Comparison of ENCODE assay signal across 22 cellular contexts in the genomic region with DNA sequence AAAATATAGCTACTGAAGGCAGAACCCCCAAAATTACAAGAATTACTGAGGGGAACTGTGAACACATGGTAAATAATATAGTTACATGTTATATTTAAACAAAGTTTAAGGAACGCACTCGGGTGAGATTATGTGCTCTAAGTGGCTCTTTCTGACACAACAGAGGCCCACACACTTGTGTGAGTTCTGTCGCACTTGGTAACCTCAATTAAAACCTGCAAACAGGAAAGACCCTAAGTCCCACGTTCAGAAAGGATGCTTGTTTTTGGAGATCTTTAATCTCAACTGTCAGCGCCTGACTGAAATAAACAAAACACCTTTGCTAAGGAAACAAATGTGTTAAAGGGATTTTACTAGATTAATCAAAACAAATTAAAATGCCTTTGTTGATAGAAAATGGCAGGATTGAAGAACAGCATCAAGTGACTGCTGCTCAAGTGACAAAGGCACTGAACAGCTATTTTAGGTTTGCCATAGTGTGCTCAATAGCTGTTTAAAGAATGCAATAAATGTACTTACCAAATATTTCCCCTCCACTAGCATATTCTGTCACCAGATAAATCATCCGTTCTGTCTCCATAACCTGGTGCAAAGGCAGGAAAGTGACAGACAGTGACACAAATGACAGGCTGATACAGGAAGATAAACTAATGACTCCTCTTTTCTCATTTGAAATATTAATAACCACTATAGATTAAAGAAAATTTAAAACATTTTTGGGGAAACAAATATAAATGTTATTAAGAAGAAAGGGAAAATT.
DNase-seq lines count a peak whose midpoint lies in the region; ATAC-seq, FAIRE-seq and TF ChIP-seq lines count a peak whose summit lies in the region.
"Had no signal": no experiment of that assay in that cellular context is flagged by ENCODE, and none has a peak within 500 bp of the region (broad histone marks: within the 10 kb centered on the region; RNA-seq: fewer than 3 reads in every experiment).

No MANE protein-coding gene starts in this region.

- peak overlapping the region; percentile 44 to 95 (median 88) for H3K27ac Mint-ChIP-seq in CD8-positive, alpha-beta memory T cell
- peak overlapping the region; percentile 87 to 92 for H3K27ac Mint-ChIP-seq in natural killer cell
- H3K27ac Mint-ChIP-seq: HFFc6 had no signal

- peaks cover 13% of the 10 kb centered on the region for H3K36me3 ChIP-seq in CD8-positive, alpha-beta memory T cell (ENCODE audit: insufficient read depth, low read length)
- H3K36me3 ChIP-seq in K562 (ENCODE audit: control insufficient read depth, insufficient read depth, low read length) (peaks cover 43% of the 10 kb centered on the region), left lung (peaks cover 0 to 36% of the 10 kb centered on the region in 2 donors)

- ATAC-seq in K562 (no peak), natural killer cell (peak; percentile 76 to 87 (median 87)), HG03135 (IDR thresholded peaks at IDR 0.05; ENCODE audit: unreplicated experiment) (no peak), HG02571 (IDR thresholded peaks at IDR 0.05; ENCODE audit: unreplicated experiment) (no peak), left lung (no peak)

- no peak overlapping the region for H3K9ac ChIP-seq in K562 (ENCODE audit: insufficient read depth in 1 of 2, low read depth in 2 of 2, low read length in 2 of 2)
- H3K9ac ChIP-seq: BLaER1 treated with 17β-estradiol and CSF1 and Interleukin-3, amounts not matched to agents 10 nM and 100 nM had no signal

- POLR2A ChIA-PET in CD8-positive, alpha-beta memory T cell (lab: Charles Lee) = interaction anchor here (0.7 kb wide), 1 partner anchor 366 kb away, joined by 4 read pairs; no protein-coding TSS in a partner anchor
- POLR2A ChIA-PET in HEK293T (lab: Yijun Ruan, JAX) = no interaction called here
- POLR2A ChIA-PET in K562 (lab: Yijun Ruan, JAX) = interaction anchor here (0.5 kb wide), 1 partner anchor 19 kb away, joined by 3 read pairs; no protein-coding TSS in a partner anchor

- no peaks in the 10 kb centered on the region for H4K20me1 ChIP-seq in K562 (replicated peaks; ENCODE audit: control insufficient read depth, insufficient read depth, low read length)

- no peak for TF ChIP-seq CTCF in K562 (IDR thresholded peaks at IDR 0.05 in 2 of 3, conservative IDR thresholded peaks at IDR 0.05 in 1 of 3; ENCODE audit: insufficient read depth in 2 of 3, low read depth in 1 of 3, low read length in 3 of 3)
- TF ChIP-seq CTCF in natural killer cell (IDR thresholded peaks at IDR 0.05) = no peak
- no peak for TF ChIP-seq CTCF in left lung (IDR thresholded peaks at IDR 0.05)

- no peaks in the 10 kb centered on the region for H3K27me3 Mint-ChIP-seq in CD8-positive, alpha-beta memory T cell
- H3K27me3 Mint-ChIP-seq in natural killer cell (ENCODE audit: low read depth in 2 of 2) = no peaks in the 10 kb centered on the region

- no peak for TF ChIP-seq RAD21 in K562 (CRISPR knock-in tag; conservative IDR thresholded peaks at IDR 0.05 in 1 of 2, IDR thresholded peaks at IDR 0.05 in 1 of 2)

- H3K36me3 Mint-ChIP-seq in CD8-positive, alpha-beta memory T cell = peaks cover 18 to 68% (median 18%) of the 10 kb centered on the region in 3 donors
- peaks cover 12% of the 10 kb centered on the region for H3K36me3 Mint-ChIP-seq in natural killer cell

- WGBS in K562 (ENCODE audit: insufficient coverage, low coverage, missing lambda C conversion rate) = 90% methylated on average over 6 of the region's 6 CpGs

- peak overlapping the region; percentile 55 for H3K27ac ChIP-seq in CD8-positive, alpha-beta memory T cell (ENCODE audit: low read depth, low read length)
- H3K27ac ChIP-seq in K562 (ENCODE audit: extremely low read depth, low read depth, low read length) = no peak overlapping the region
- H3K27ac ChIP-seq in left lung = no peak overlapping the region
- H3K27ac ChIP-seq: BLaER1 treated with 17β-estradiol and CSF1 and Interleukin-3, amounts not matched to agents 10 nM and 100 nM had no signal

- CTCF ChIA-PET in CD8-positive, alpha-beta memory T cell (lab: Charles Lee) = no interaction called here
- CTCF ChIA-PET in HEK293T (lab: Yijun Ruan, JAX) (no interaction called here), K562 (lab: Yijun Ruan, JAX; ENCODE audit: low intra/inter-chr PET ratio) (no interaction called here)

- no peak for TF ChIP-seq POLR2A in K562 (conservative IDR thresholded peaks at IDR 0.05)

- in situ Hi-C loops in K562 (cut with MboI) = no loop called here

- peaks cover 33% of the 10 kb centered on the region for H3K4me1 ChIP-seq in CD8-positive, alpha-beta memory T cell (ENCODE audit: insufficient read depth, low read length)
- H3K4me1 ChIP-seq in K562 (replicated peaks in 1 of 2; ENCODE audit: control insufficient read depth in 2 of 2, insufficient read depth in 2 of 2, low read length in 2 of 2) = no peaks in the 10 kb centered on the region; a peak in 2 of 5 replicates
- H3K4me1 ChIP-seq in left lung = peaks cover 0 to 17% of the 10 kb centered on the region in 2 donors

- H3K9me1 ChIP-seq in K562 (ENCODE audit: control insufficient read depth, insufficient read depth, low read length) = no peaks in the 10 kb centered on the region

- H3K4me2 ChIP-seq in K562 (ENCODE audit: insufficient read depth, low read length) = no peak overlapping the region

- H3K9me3 ChIP-seq in CD8-positive, alpha-beta memory T cell (ENCODE audit: low read length) = no peaks in the 10 kb centered on the region
- no peaks in the 10 kb centered on the region for H3K9me3 ChIP-seq in K562 (replicated peaks; ENCODE audit: control insufficient read depth, insufficient read depth, low read depth, low read length)
- H3K9me3 ChIP-seq in left lung = no peaks in the 10 kb centered on the region
- H3K9me3 ChIP-seq: BLaER1 treated with 17β-estradiol and CSF1 and Interleukin-3, amounts not matched to agents 10 nM and 100 nM had no signal

- H2AFZ ChIP-seq in K562 (ENCODE audit: low read depth, low read length) = no peak overlapping the region

- intact Hi-C loops in K562 (cut with micrococcal nuclease) = no loop called here
- intact Hi-C loops in natural killer cell (cut with micrococcal nuclease) = loop anchor here (2.0 kb wide), 1 partner anchor 25 kb away; no protein-coding TSS in a partner anchor
- intact Hi-C loops in left lung (cut with DNase I) = no loop called here

- FAIRE-seq in K562 (lab: Jason Lieb, UNC) = peak; percentile 11
- FAIRE-seq: RCC 7860 had no signal

- H3K27me3 ChIP-seq in CD8-positive, alpha-beta memory T cell (ENCODE audit: insufficient read depth, low read length, poor library complexity, severe bottlenecking) = no peaks in the 10 kb centered on the region
- no peaks in the 10 kb centered on the region for H3K27me3 ChIP-seq in K562 (ENCODE audit: control insufficient read depth in 2 of 2, insufficient read depth in 2 of 2, low read length in 2 of 2)
- no peaks in the 10 kb centered on the region for H3K27me3 ChIP-seq in left lung
- H3K27me3 ChIP-seq: BLaER1 treated with 17β-estradiol and CSF1 and Interleukin-3, amounts not matched to agents 10 nM and 100 nM had no signal

- H3K4me3 ChIP-seq in CD8-positive, alpha-beta memory T cell (ENCODE audit: low read length) = no peak overlapping the region
- H3K4me3 ChIP-seq in K562 (no peak overlapping the region), left lung (no peak overlapping the region)
- H3K4me3 ChIP-seq: BLaER1 treated with 17β-estradiol and CSF1 and Interleukin-3, amounts not matched to agents 10 nM and 100 nM had no signal

- peak in 1 of 5 donors; percentile 59 for DNase-seq in CD8-positive, alpha-beta memory T cell
- DNase-seq in HEK293T (ENCODE audit: extremely low spot score) = no peak
- no peak for DNase-seq in K562 (ENCODE audit: extremely low read depth in 1 of 4, low spot score in 3 of 4)
- DNase-seq in natural killer cell = no peak
- no peak for DNase-seq in middle frontal gyrus (ENCODE audit: extremely low spot score, low spot score)
- DNase-seq in left lung = no peak
- DNase-seq: Calu3, DMS79 treated with DMSO at 0.1 percent for 48 hours, GDM1, GOT3, HFFc6, KG1, MM.1S, NCI-H1105, NCI-H187, NCI-H446 treated with DMSO at 0.1 percent for 48 hours, NCI-H82, SHP77 treated with DMSO at 0.1 percent for 48 hours had no signal

- no peaks in the 10 kb centered on the region for H3K9me3 Mint-ChIP-seq in CD8-positive, alpha-beta memory T cell
- no peaks in the 10 kb centered on the region for H3K9me3 Mint-ChIP-seq in natural killer cell
- H3K9me3 Mint-ChIP-seq: HFFc6 had no signal

- no peak for TF ChIP-seq EP300 in K562 (IDR thresholded peaks at IDR 0.05; ENCODE audit: low read length)

- no TSS peak for BruUV-seq in K562 (replicated peaks; lab: Mats Ljungman, UMichigan)

- H3K4me1 Mint-ChIP-seq in CD8-positive, alpha-beta memory T cell = peaks cover 69 to 84% (median 78%) of the 10 kb centered on the region in 3 donors
- peaks cover 39 to 42% of the 10 kb centered on the region in 2 donors for H3K4me1 Mint-ChIP-seq in natural killer cell

- H3K79me2 ChIP-seq in K562 (ENCODE audit: control insufficient read depth, insufficient read depth, low read length) = no peaks in the 10 kb centered on the region; the same call in 2 of the 3 replicates

- H3K4me3 Mint-ChIP-seq in CD8-positive, alpha-beta memory T cell = peak overlapping the region in 6 of 7 donors; percentile 1 to 61 (median 54)
- peak overlapping the region; percentile 50 for H3K4me3 Mint-ChIP-seq in natural killer cell
- H3K4me3 Mint-ChIP-seq: HFFc6 had no signal

TF ChIP-seq in HEK293T, 16 proteins besides CTCF, POLR2A, EP300 and RAD21 (continues in another document):
- TF ChIP-seq, protein P1, sequence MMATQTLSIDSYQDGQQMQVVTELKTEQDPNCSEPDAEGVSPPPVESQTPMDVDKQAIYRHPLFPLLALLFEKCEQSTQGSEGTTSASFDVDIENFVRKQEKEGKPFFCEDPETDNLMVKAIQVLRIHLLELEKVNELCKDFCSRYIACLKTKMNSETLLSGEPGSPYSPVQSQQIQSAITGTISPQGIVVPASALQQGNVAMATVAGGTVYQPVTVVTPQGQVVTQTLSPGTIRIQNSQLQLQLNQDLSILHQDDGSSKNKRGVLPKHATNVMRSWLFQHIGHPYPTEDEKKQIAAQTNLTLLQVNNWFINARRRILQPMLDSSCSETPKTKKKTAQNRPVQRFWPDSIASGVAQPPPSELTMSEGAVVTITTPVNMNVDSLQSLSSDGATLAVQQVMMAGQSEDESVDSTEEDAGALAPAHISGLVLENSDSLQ (IDR thresholded peaks at IDR 0.05) = peak; percentile 18; the same call in 1 of the 2 replicates
- no peak for TF ChIP-seq SP1 (IDR thresholded peaks at IDR 0.05)

TF ChIP-seq in K562, 482 proteins besides CTCF, POLR2A, EP300 and RAD21 (continues in another document):
- TF ChIP-seq, protein P2, sequence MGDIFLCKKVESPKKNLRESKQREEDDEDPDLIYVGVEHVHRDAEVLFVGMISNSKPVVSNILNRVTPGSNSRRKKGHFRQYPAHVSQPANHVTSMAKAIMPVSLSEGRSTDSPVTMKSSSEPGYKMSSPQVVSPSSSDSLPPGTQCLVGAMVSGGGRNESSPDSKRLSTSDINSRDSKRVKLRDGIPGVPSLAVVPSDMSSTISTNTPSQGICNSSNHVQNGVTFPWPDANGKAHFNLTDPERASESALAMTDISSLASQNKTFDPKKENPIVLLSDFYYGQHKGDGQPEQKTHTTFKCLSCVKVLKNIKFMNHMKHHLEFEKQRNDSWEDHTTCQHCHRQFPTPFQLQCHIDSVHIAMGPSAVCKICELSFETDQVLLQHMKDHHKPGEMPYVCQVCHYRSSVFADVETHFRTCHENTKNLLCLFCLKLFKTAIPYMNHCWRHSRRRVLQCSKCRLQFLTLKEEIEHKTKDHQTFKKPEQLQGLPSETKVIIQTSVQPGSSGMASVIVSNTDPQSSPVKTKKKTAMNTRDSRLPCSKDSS (IDR thresholded peaks at IDR 0.05; ENCODE audit: low read depth, partially characterized antibody) = no peak

Comparison
In these comparisons a context has a peak if more than half of its experiments do, and no peak if none do; other contexts are left out.
1. ATAC-seq: peak in natural killer cell (3 of 3); none in K562 (single experiment), HG03135 (single experiment), HG02571 (single experiment) and left lung (single experiment).